In the genomic region with DNA sequence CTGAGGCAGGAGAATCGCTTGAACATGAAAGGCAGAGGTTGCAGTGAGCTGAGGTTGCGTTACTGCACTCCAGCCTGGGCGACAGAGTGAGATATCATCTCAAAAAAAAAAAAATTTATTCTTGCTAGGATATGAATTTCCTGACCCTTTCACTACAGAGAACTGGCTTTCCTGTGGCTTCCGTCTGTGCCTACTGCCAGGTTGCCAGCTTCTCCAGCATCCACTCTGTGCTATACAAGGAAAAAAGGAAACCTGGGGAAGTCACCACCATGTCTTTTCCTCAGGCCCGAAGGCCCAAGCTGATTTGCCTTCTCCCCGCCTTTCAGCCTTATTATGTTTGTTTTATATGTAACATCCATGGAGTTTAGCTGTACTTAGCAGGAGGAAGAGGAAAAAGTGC, we compare ENCODE assay signal across 15 cellular contexts.
DNase-seq lines count a peak whose midpoint lies in the region; ATAC-seq and TF ChIP-seq lines count a peak whose summit lies in the region.
"Had no signal": no experiment of that assay in that cellular context is flagged by ENCODE, and none has a peak within 500 bp of the region (broad histone marks: within the 10 kb centered on the region; RNA-seq: fewer than 3 reads in every experiment).

No MANE protein-coding gene starts in this region.

- H3K27ac Mint-ChIP-seq in naive B cell, result peak overlapping the region; percentile 33 to 89 (median 68)
- peak overlapping the region; percentile 37 for H3K27ac Mint-ChIP-seq in stimulated activated naive B cell treated with anti-CD40 and anti-IgM and Interleukin-4, amounts not matched to agents 10 μg/mL and 1 μg/mL and 100 μg/mL, for 72 hours
- H3K27ac Mint-ChIP-seq: CD4-positive, alpha-beta T cell; H9 had no signal

- no peaks in the 10 kb centered on the region for H3K27me3 Mint-ChIP-seq in naive B cell
- no peaks in the 10 kb centered on the region for H3K27me3 Mint-ChIP-seq in stimulated activated naive B cell treated with anti-CD40 and anti-IgM and Interleukin-4, amounts not matched to agents 10 μg/mL and 1 μg/mL and 100 μg/mL, for 72 hours
- H3K27me3 Mint-ChIP-seq: CD4-positive, alpha-beta T cell had no signal

- ATAC-seq in naive B cell (ENCODE audit: low read depth in 2 of 2), result no peak
- no peak for ATAC-seq in stimulated activated naive B cell treated with anti-CD40 and anti-IgM and Interleukin-4, amounts not matched to agents 10 μg/mL and 1 μg/mL and 100 μg/mL, for 72 hours (replicated peaks)
- ATAC-seq in GM18909 (IDR thresholded peaks at IDR 0.05; ENCODE audit: poor library complexity, unreplicated experiment), result no peak
- no peak for ATAC-seq in SK-N-SH treated with all-trans-retinoic acid at 6 μM for 48 hours
- no peak for ATAC-seq in HG02571 (IDR thresholded peaks at IDR 0.05; ENCODE audit: unreplicated experiment)
- ATAC-seq: A549 had no signal

- H3K36me3 Mint-ChIP-seq in naive B cell, result no peaks in the 10 kb centered on the region
- H3K36me3 Mint-ChIP-seq in stimulated activated naive B cell treated with anti-CD40 and anti-IgM and Interleukin-4, amounts not matched to agents 10 μg/mL and 1 μg/mL and 100 μg/mL, for 72 hours, result peaks cover 17 to 27% of the 10 kb centered on the region in 2 donors

- H3K4me1 Mint-ChIP-seq in naive B cell, result peaks cover 35 to 65% (median 56%) of the 10 kb centered on the region in 3 donors
- peaks cover 23 to 39% of the 10 kb centered on the region in 2 donors for H3K4me1 Mint-ChIP-seq in stimulated activated naive B cell treated with anti-CD40 and anti-IgM and Interleukin-4, amounts not matched to agents 10 μg/mL and 1 μg/mL and 100 μg/mL, for 72 hours
- H3K4me1 Mint-ChIP-seq: H9 had no signal

- peak overlapping the region in 1 of 8 donors; percentile 50 for H3K4me3 Mint-ChIP-seq in naive B cell
- H3K4me3 Mint-ChIP-seq in stimulated activated naive B cell treated with anti-CD40 and anti-IgM and Interleukin-4, amounts not matched to agents 10 μg/mL and 1 μg/mL and 100 μg/mL, for 72 hours, result no peak overlapping the region
- H3K4me3 Mint-ChIP-seq: CD4-positive, alpha-beta T cell; H9 had no signal

- no peaks in the 10 kb centered on the region for H3K9me3 Mint-ChIP-seq in naive B cell
- H3K9me3 Mint-ChIP-seq in stimulated activated naive B cell treated with anti-CD40 and anti-IgM and Interleukin-4, amounts not matched to agents 10 μg/mL and 1 μg/mL and 100 μg/mL, for 72 hours, result peaks cover 0 to 4% of the 10 kb centered on the region in 2 donors
- H3K9me3 Mint-ChIP-seq: CD4-positive, alpha-beta T cell; H9 had no signal

- DNase-seq in NCI-H526 treated with DMSO at 0.1 percent for 48 hours (lab: John Stamatoyannopoulos, UW) (peak; percentile 6), NCI-H526 (lab: John Stamatoyannopoulos, UW) (no peak), cerebellar cortex (ENCODE audit: low spot score) (peak; percentile 65), naive B cell (no peak)
- no peak for DNase-seq in stimulated activated naive B cell treated with anti-CD40 and anti-IgM and Interleukin-4, amounts not matched to agents 10 μg/mL and 1 μg/mL and 100 μg/mL, for 72 hours
- DNase-seq: AML-193; Caco-2; CD4-positive, alpha-beta T cell; GDM1; GOT3; H9 had no signal

TF ChIP-seq in SK-N-SH treated with all-trans-retinoic acid at 6 μM for 48 hours, 23 proteins besides CTCF, POLR2A, EP300 and RAD21:
- TF ChIP-seq TCF4 (CRISPR knock-in tag; IDR thresholded peaks at IDR 0.05; ENCODE audit: borderline replicate concordance) (no peak), SNAI2 (CRISPR knock-in tag; IDR thresholded peaks at IDR 0.05) (no peak), ZNF565 (CRISPR knock-in tag; conservative IDR thresholded peaks at IDR 0.05; ENCODE audit: low read depth) (no peak)
- TF ChIP-seq, protein P1, sequence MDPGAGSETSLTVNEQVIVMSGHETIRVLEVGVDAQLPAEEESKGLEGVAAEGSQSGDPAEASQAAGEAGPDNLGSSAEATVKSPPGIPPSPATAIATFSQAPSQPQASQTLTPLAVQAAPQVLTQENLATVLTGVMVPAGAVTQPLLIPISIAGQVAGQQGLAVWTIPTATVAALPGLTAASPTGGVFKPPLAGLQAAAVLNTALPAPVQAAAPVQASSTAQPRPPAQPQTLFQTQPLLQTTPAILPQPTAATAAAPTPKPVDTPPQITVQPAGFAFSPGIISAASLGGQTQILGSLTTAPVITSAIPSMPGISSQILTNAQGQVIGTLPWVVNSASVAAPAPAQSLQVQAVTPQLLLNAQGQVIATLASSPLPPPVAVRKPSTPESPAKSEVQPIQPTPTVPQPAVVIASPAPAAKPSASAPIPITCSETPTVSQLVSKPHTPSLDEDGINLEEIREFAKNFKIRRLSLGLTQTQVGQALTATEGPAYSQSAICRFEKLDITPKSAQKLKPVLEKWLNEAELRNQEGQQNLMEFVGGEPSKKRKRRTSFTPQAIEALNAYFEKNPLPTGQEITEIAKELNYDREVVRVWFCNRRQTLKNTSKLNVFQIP (CRISPR knock-in tag; IDR thresholded peaks at IDR 0.05; ENCODE audit: borderline replicate concordance, low read depth), result no peak

Comparison
In these comparisons a context has a peak if more than half of its experiments do, and no peak if none do; other contexts are left out.
1. DNase-seq: peak in NCI-H526 treated with DMSO at 0.1 percent for 48 hours (single experiment) and cerebellar cortex (single experiment); none in NCI-H526 (0 of 2), naive B cell (single experiment) and stimulated activated naive B cell treated with anti-CD40 and anti-IgM and Interleukin-4, amounts not matched to agents 10 μg/mL and 1 μg/mL and 100 μg/mL, for 72 hours (single experiment).